Comparison of ENCODE assay signal across 10 cellular contexts in the genomic region with DNA sequence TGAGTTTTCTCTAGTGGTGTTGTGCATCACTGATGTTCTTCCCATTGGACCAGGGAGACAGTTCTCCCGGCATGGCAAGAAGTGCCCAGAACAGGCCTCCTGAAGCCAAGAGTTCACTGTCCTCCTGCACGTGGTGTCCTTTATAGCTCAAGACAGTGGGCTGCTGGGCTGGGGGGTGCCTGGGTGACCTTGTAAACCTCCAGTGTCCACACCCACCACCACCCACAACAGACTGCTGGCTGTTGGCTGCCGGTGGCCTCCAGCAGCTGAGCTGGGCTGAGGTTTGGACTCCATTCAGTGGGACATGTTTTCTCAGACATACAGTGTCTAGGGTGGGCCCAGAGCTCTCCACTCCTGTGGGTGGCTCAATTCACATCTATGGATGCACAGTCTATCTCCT. TPM values are rescaled to one million over a fixed set of nuclear protein-coding genes. Genes with fewer than 3 reads are reported as not detected.
A peak's percentile ranks its signal among the peaks of the same experiment; 100 is the strongest.
DNase-seq lines count a peak whose midpoint lies in the region; ATAC-seq and TF ChIP-seq lines count a peak whose summit lies in the region.
"Had no signal": no experiment of that assay in that cellular context is flagged by ENCODE, and none has a peak within 500 bp of the region (broad histone marks: within the 10 kb centered on the region; RNA-seq: fewer than 3 reads in every experiment).

No MANE protein-coding gene starts in this region.

- TF ChIP-seq CTCF in foreskin keratinocyte (conservative IDR thresholded peaks at IDR 0.05): no peak

- H3K9me3 Mint-ChIP-seq in activated CD4-positive, alpha-beta T cell treated with anti-CD3 and anti-CD28 coated beads, Interleukin-2, amount 10 ng/mL, durations not matched to agents 7 days and 5 days: no peaks in the 10 kb centered on the region
- H3K9me3 Mint-ChIP-seq in activated CD4-positive, alpha-beta memory T cell treated with anti-CD3 and anti-CD28 coated beads for 36 hours: no peaks in the 10 kb centered on the region
- no peaks in the 10 kb centered on the region for H3K9me3 Mint-ChIP-seq in stimulated activated memory B cell treated with anti-CD40 and anti-IgM and Interleukin-4, amounts not matched to agents 10 μg/mL and 1 μg/mL and 100 μg/mL, for 72 hours

- DNase-seq in activated CD4-positive, alpha-beta T cell treated with anti-CD3 and anti-CD28 coated beads, Interleukin-2, amount 10 ng/mL, durations not matched to agents 7 days and 5 days: no peak
- DNase-seq in activated CD4-positive, alpha-beta T cell treated with anti-CD3 and anti-CD28 coated beads, Interleukin-2, amount 50 U/mL, for 4 hours: no peak
- no peak for DNase-seq in activated CD4-positive, alpha-beta memory T cell treated with anti-CD3 and anti-CD28 coated beads for 36 hours
- DNase-seq in 8988T (no peak), foreskin keratinocyte (no peak)
- DNase-seq: NCI-H69, small intestine had no signal

- peaks cover 62% of the 10 kb centered on the region for H3K4me1 Mint-ChIP-seq in activated CD4-positive, alpha-beta T cell treated with anti-CD3 and anti-CD28 coated beads, Interleukin-2, amount 10 ng/mL, durations not matched to agents 7 days and 5 days
- H3K4me1 Mint-ChIP-seq in activated CD4-positive, alpha-beta memory T cell treated with anti-CD3 and anti-CD28 coated beads for 36 hours (ENCODE audit: low read depth): peaks cover 64% of the 10 kb centered on the region
- H3K4me1 Mint-ChIP-seq in stimulated activated memory B cell treated with anti-CD40 and anti-IgM and Interleukin-4, amounts not matched to agents 10 μg/mL and 1 μg/mL and 100 μg/mL, for 72 hours: peaks cover 36% of the 10 kb centered on the region

- peak overlapping the region; percentile 99 for H3K4me3 Mint-ChIP-seq in activated CD4-positive, alpha-beta T cell treated with anti-CD3 and anti-CD28 coated beads, Interleukin-2, amount 10 ng/mL, durations not matched to agents 7 days and 5 days
- peak overlapping the region; percentile 99 for H3K4me3 Mint-ChIP-seq in activated CD4-positive, alpha-beta memory T cell treated with anti-CD3 and anti-CD28 coated beads for 36 hours
- peak overlapping the region; percentile 94 for H3K4me3 Mint-ChIP-seq in stimulated activated memory B cell treated with anti-CD40 and anti-IgM and Interleukin-4, amounts not matched to agents 10 μg/mL and 1 μg/mL and 100 μg/mL, for 72 hours

- CTCF ChIA-PET in activated CD4-positive, alpha-beta T cell treated with anti-CD3 and anti-CD28 coated beads, Interleukin-2, amount 10 ng/mL, durations not matched to agents 7 days and 5 days (lab: Charles Lee): interaction anchor here (0.9 to 2.7 kb wide), 4 partner anchors 8 to 82 kb away, joined by 4 to 11 read pairs (median 5); no protein-coding TSS in a partner anchor
- CTCF ChIA-PET in activated CD4-positive, alpha-beta memory T cell treated with anti-CD3 and anti-CD28 coated beads for 36 hours (lab: Charles Lee): interaction anchor here (1.3 to 3.3 kb wide), 2 partner anchors 7 to 86 kb away, joined by 3 to 15 read pairs; no protein-coding TSS in a partner anchor

- POLR2A ChIA-PET in activated CD4-positive, alpha-beta T cell treated with anti-CD3 and anti-CD28 coated beads, Interleukin-2, amount 10 ng/mL, durations not matched to agents 7 days and 5 days (lab: Charles Lee): no interaction called here
- POLR2A ChIA-PET in activated CD4-positive, alpha-beta memory T cell treated with anti-CD3 and anti-CD28 coated beads for 36 hours (lab: Charles Lee): interaction anchor here (0.7 kb wide), 1 partner anchor 14 kb away, joined by 3 read pairs; no protein-coding TSS in a partner anchor

- intact Hi-C loops in activated CD4-positive, alpha-beta memory T cell treated with anti-CD3 and anti-CD28 coated beads for 36 hours (cut with micrococcal nuclease): no loop called here

- H3K4me3 ChIP-seq in iPS-11a (ENCODE audit: low read depth, low read length): peak overlapping the region; percentile 1

- no peak for ATAC-seq in stimulated activated memory B cell treated with anti-CD40 and anti-IgM and Interleukin-4, amounts not matched to agents 10 μg/mL and 1 μg/mL and 100 μg/mL, for 72 hours
- no peak for ATAC-seq in GM19395 (IDR thresholded peaks at IDR 0.05; ENCODE audit: unreplicated experiment)
- ATAC-seq in foreskin keratinocyte: no peak

- peaks cover 21% of the 10 kb centered on the region for H3K36me3 Mint-ChIP-seq in activated CD4-positive, alpha-beta T cell treated with anti-CD3 and anti-CD28 coated beads, Interleukin-2, amount 10 ng/mL, durations not matched to agents 7 days and 5 days (ENCODE audit: low read depth)
- H3K36me3 Mint-ChIP-seq in activated CD4-positive, alpha-beta memory T cell treated with anti-CD3 and anti-CD28 coated beads for 36 hours: peaks cover 20% of the 10 kb centered on the region
- H3K36me3 Mint-ChIP-seq in stimulated activated memory B cell treated with anti-CD40 and anti-IgM and Interleukin-4, amounts not matched to agents 10 μg/mL and 1 μg/mL and 100 μg/mL, for 72 hours: no peaks in the 10 kb centered on the region

- H3K27ac Mint-ChIP-seq in activated CD4-positive, alpha-beta T cell treated with anti-CD3 and anti-CD28 coated beads, Interleukin-2, amount 10 ng/mL, durations not matched to agents 7 days and 5 days: peak overlapping the region; percentile 97
- H3K27ac Mint-ChIP-seq in activated CD4-positive, alpha-beta memory T cell treated with anti-CD3 and anti-CD28 coated beads for 36 hours: peak overlapping the region; percentile 97
- H3K27ac Mint-ChIP-seq in stimulated activated memory B cell treated with anti-CD40 and anti-IgM and Interleukin-4, amounts not matched to agents 10 μg/mL and 1 μg/mL and 100 μg/mL, for 72 hours: no peak overlapping the region

- H3K27ac ChIP-seq in foreskin keratinocyte: no peak overlapping the region

- no peaks in the 10 kb centered on the region for H3K27me3 Mint-ChIP-seq in activated CD4-positive, alpha-beta T cell treated with anti-CD3 and anti-CD28 coated beads, Interleukin-2, amount 10 ng/mL, durations not matched to agents 7 days and 5 days
- no peaks in the 10 kb centered on the region for H3K27me3 Mint-ChIP-seq in activated CD4-positive, alpha-beta memory T cell treated with anti-CD3 and anti-CD28 coated beads for 36 hours
- H3K27me3 Mint-ChIP-seq in stimulated activated memory B cell treated with anti-CD40 and anti-IgM and Interleukin-4, amounts not matched to agents 10 μg/mL and 1 μg/mL and 100 μg/mL, for 72 hours: no peaks in the 10 kb centered on the region

- H3K4me1 ChIP-seq in foreskin keratinocyte: peaks cover 7% of the 10 kb centered on the region

- H3K27me3 ChIP-seq in foreskin keratinocyte: no peaks in the 10 kb centered on the region

RNA-seq across cellular contexts. Expression of gene HK1, which starts 42.2 kb away (rescaled TPM):
- total RNA-seq in activated CD4-positive, alpha-beta T cell treated with anti-CD3 and anti-CD28 coated beads, Interleukin-2, amount 10 ng/mL, durations not matched to agents 7 days and 5 days: 100 to 1,000 TPM; 126 to 127 TPM
- 100 to 1,000 TPM; 213 to 220 TPM for total RNA-seq in activated CD4-positive, alpha-beta memory T cell treated with anti-CD3 and anti-CD28 coated beads for 36 hours
- 73.2 and 109 TPM in 2 replicates for total RNA-seq in foreskin keratinocyte
- 57.8 and 79.6 TPM in 2 replicates for polyA plus RNA-seq in foreskin keratinocyte
